In genomic region chr1:181768216-181768929, GRCh38 we compare ENCODE assay signal across 13 cellular contexts.
DNase-seq lines count a peak whose midpoint lies in the region; ATAC-seq and TF ChIP-seq lines count a peak whose summit lies in the region.
"Had no signal": no experiment of that assay in that cellular context is flagged by ENCODE, and none has a peak within 500 bp of the region (broad histone marks: within the 10 kb centered on the region; RNA-seq: fewer than 3 reads in every experiment).

No MANE protein-coding gene starts in this region.

- no peaks in the 10 kb centered on the region for H3K4me1 Mint-ChIP-seq in activated naive CD4-positive, alpha-beta T cell treated with anti-CD3 and anti-CD28 coated beads, Interleukin-2, amount 10 ng/mL, durations not matched to agents 7 days and 5 days

- H3K4me3 ChIP-seq in HEK293 (ENCODE audit: low read depth, low read length), result no peak overlapping the region
- H3K4me3 ChIP-seq: transverse colon had no signal

- POLR2A ChIA-PET in HEK293 (lab: Yijun Ruan, JAX), result no interaction called here

- no peak overlapping the region for H3K4me3 Mint-ChIP-seq in activated naive CD4-positive, alpha-beta T cell treated with anti-CD3 and anti-CD28 coated beads, Interleukin-2, amount 10 ng/mL, durations not matched to agents 7 days and 5 days
- H3K4me3 Mint-ChIP-seq: effector memory CD8-positive, alpha-beta T cell; HFFc6 had no signal

- H3K36me3 Mint-ChIP-seq in activated naive CD4-positive, alpha-beta T cell treated with anti-CD3 and anti-CD28 coated beads, Interleukin-2, amount 50 U/mL, for 72 hours, result no peaks in the 10 kb centered on the region
- no peaks in the 10 kb centered on the region for H3K36me3 Mint-ChIP-seq in activated naive CD4-positive, alpha-beta T cell treated with anti-CD3 and anti-CD28 coated beads, Interleukin-2, amount 10 ng/mL, durations not matched to agents 7 days and 5 days

- CTCF ChIA-PET in activated naive CD4-positive, alpha-beta T cell treated with anti-CD3 and anti-CD28 coated beads, Interleukin-2, amount 10 ng/mL, durations not matched to agents 7 days and 5 days (lab: Charles Lee), result no interaction called here
- CTCF ChIA-PET in HEK293 (lab: Yijun Ruan, JAX), result no interaction called here

- intact Hi-C loops in cardiac septum (cut with DNase I), result no loop called here

- no peak overlapping the region for H3K27ac Mint-ChIP-seq in activated naive CD4-positive, alpha-beta T cell treated with anti-CD3 and anti-CD28 coated beads, Interleukin-2, amount 50 U/mL, for 72 hours
- H3K27ac Mint-ChIP-seq in activated naive CD4-positive, alpha-beta T cell treated with anti-CD3 and anti-CD28 coated beads, Interleukin-2, amount 10 ng/mL, durations not matched to agents 7 days and 5 days, result no peak overlapping the region
- H3K27ac Mint-ChIP-seq: effector memory CD8-positive, alpha-beta T cell; HFFc6 had no signal

- no peaks in the 10 kb centered on the region for H3K9me3 Mint-ChIP-seq in activated naive CD4-positive, alpha-beta T cell treated with anti-CD3 and anti-CD28 coated beads, Interleukin-2, amount 50 U/mL, for 72 hours
- no peaks in the 10 kb centered on the region for H3K9me3 Mint-ChIP-seq in activated naive CD4-positive, alpha-beta T cell treated with anti-CD3 and anti-CD28 coated beads, Interleukin-2, amount 10 ng/mL, durations not matched to agents 7 days and 5 days

- no peaks in the 10 kb centered on the region for H3K4me1 ChIP-seq in HEK293 (ENCODE audit: control insufficient read depth, insufficient read depth, low read length)
- H3K4me1 ChIP-seq: transverse colon had no signal

- no peaks in the 10 kb centered on the region for H3K9me3 ChIP-seq in HEK293 (ENCODE audit: control insufficient read depth, insufficient read depth, low read depth, low read length)
- H3K9me3 ChIP-seq: transverse colon had no signal

- no peak for TF ChIP-seq CTCF in HEK293 (tag by site-specific recombination; IDR thresholded peaks at IDR 0.05)

- no peaks in the 10 kb centered on the region for H3K36me3 ChIP-seq in HEK293 (ENCODE audit: control insufficient read depth in 2 of 2, insufficient read depth in 1 of 2, low read length in 2 of 2)
- H3K36me3 ChIP-seq: brain microvascular endothelial cell, transverse colon had no signal

- no peak overlapping the region for H3K27ac ChIP-seq in HEK293 (ENCODE audit: extremely low read depth, low read depth, low read length)
- H3K27ac ChIP-seq: brain microvascular endothelial cell, transverse colon had no signal

- DNase-seq in activated naive CD4-positive, alpha-beta T cell treated with anti-CD3 and anti-CD28 coated beads, Interleukin-2, amount 50 U/mL, for 72 hours (ENCODE audit: low spot score in 2 of 2), result no peak
- no peak for DNase-seq in activated naive CD4-positive, alpha-beta T cell treated with anti-CD3 and anti-CD28 coated beads, Interleukin-2, amount 10 ng/mL, durations not matched to agents 7 days and 5 days
- DNase-seq in renal cortical epithelial cell (ENCODE audit: low read depth) (peak; percentile 81), NCI-H2227 treated with DMSO at 0.1 percent for 48 hours (lab: John Stamatoyannopoulos, UW) (no peak), cardiac septum (ENCODE audit: low spot score) (no peak)
- DNase-seq: brain microvascular endothelial cell; effector memory CD8-positive, alpha-beta T cell; HFFc6; posterior cingulate gyrus; transverse colon had no signal

- ATAC-seq in activated naive CD4-positive, alpha-beta T cell treated with anti-CD3 and anti-CD28 coated beads, Interleukin-2, amount 50 U/mL, for 72 hours, result peak; percentile 73 to 76
- ATAC-seq in HG03571 (IDR thresholded peaks at IDR 0.05; ENCODE audit: unreplicated experiment) (peak; percentile 51), GM19455 (IDR thresholded peaks at IDR 0.05; ENCODE audit: unreplicated experiment) (no peak)
- ATAC-seq: effector memory CD8-positive, alpha-beta T cell had no signal

- H3K27me3 Mint-ChIP-seq in activated naive CD4-positive, alpha-beta T cell treated with anti-CD3 and anti-CD28 coated beads, Interleukin-2, amount 10 ng/mL, durations not matched to agents 7 days and 5 days, result peaks cover under 1% of the 10 kb centered on the region

TF ChIP-seq in HEK293, 187 proteins besides CTCF, POLR2A, EP300 and RAD21:
- TF ChIP-seq HOXD13 (CRISPR knock-in tag; IDR thresholded peaks at IDR 0.05; ENCODE audit: borderline replicate concordance), result no peak
- TF ChIP-seq PRDM1 (tag by site-specific recombination; IDR thresholded peaks at IDR 0.05), result peak; percentile 30; the same call in 1 of the 2 replicates
TF ChIP-seq in HEK293: peak in this region for 1.
